ENCODE assay signal across 9 cellular contexts in the genomic region with DNA sequence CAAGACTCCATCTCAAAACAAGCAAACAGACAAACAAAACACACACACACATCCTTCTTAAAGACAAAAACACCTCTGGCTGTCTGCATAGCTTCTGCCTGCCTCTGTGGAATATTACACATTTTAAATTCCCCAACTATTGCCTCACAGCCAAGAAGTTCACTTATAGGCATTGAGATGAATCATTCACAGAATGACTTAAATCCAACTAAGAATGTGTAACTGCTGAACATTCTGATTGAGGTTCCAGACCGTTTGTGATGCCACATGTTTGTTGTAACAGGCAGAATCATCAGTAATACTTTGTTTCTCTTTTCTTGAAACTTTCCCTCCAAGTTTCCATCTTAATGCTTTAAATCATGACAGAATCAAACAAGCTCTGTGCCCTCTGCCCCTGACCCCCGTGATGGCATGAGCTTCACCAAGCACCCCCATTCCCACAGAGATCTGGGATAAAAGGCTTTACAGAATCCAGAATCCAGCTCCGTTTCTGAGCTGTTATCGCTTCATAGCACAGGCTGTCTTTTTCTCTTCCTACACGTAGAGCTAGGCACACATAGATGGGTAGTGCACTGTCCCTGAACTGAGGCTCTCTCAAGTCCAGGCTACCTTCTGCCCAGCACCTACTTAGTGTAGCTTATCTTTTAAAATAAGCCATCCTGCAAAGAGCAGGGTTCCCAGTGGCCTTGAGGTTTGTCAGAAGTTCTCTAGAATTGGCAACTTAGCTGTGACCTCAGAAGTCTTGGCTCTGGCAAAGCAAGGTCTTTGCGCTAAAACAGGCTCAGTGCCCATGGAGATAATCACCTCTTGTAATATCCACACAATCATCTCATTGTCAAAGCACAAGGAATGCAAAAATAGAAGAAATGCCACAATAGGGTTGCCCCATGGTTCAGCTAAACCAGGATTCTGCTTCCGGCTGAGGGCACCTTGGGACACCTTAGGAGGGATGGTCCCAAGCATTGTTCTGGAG. TPM values are rescaled to one million over a fixed set of nuclear protein-coding genes. Genes with fewer than 3 reads are reported as not detected.
DNase-seq lines count a peak whose midpoint lies in the region; ATAC-seq, FAIRE-seq and TF ChIP-seq lines count a peak whose summit lies in the region.
"Had no signal": no experiment of that assay in that cellular context is flagged by ENCODE, and none has a peak within 500 bp of the region (broad histone marks: within the 10 kb centered on the region; RNA-seq: fewer than 3 reads in every experiment).

No MANE protein-coding gene starts in this region.

- H3K27me3 ChIP-seq in SK-N-SH (ENCODE audit: insufficient read depth) (no peaks in the 10 kb centered on the region), skeletal muscle satellite cell (ENCODE audit: control insufficient read depth, insufficient read depth, low read length) (no peaks in the 10 kb centered on the region), endodermal cell (ENCODE audit: control insufficient read depth, insufficient read depth, low read length, poor library complexity, severe bottlenecking) (peaks cover 14% of the 10 kb centered on the region)

- no peak overlapping the region for H3K4me3 Mint-ChIP-seq in endodermal cell
- H3K4me3 Mint-ChIP-seq in activated CD4-positive, alpha-beta memory T cell treated with anti-CD3 and anti-CD28 coated beads, Interleukin-2, amount 10 ng/mL, durations not matched to agents 7 days and 5 days = no peak overlapping the region

- H3K36me3 ChIP-seq in SK-N-SH (replicated peaks in 1 of 2; ENCODE audit: control insufficient read depth in 1 of 2, insufficient read depth in 2 of 2, low read length in 1 of 2) = peaks cover 0 to 2% of the 10 kb centered on the region in 2 experiments
- no peaks in the 10 kb centered on the region for H3K36me3 ChIP-seq in skeletal muscle satellite cell (ENCODE audit: insufficient read depth, low read length)
- H3K36me3 ChIP-seq in endodermal cell (ENCODE audit: control insufficient read depth, insufficient read depth, low read length) = no peaks in the 10 kb centered on the region

- H3K4me3 ChIP-seq in SK-N-SH (ENCODE audit: low read depth in 2 of 2, low read length in 1 of 2) (no peak overlapping the region), fibroblast of villous mesenchyme (ENCODE audit: low read depth, low read length) (no peak overlapping the region), skeletal muscle satellite cell (ENCODE audit: low read length) (peak overlapping the region; percentile 24), endodermal cell (ENCODE audit: low read length) (no peak overlapping the region)

- H3K27ac ChIP-seq in SK-N-SH (ENCODE audit: low read depth in 2 of 2, low read length in 1 of 2) (peak overlapping the region; percentile 100), endodermal cell (ENCODE audit: low read depth, low read length) (no peak overlapping the region)

- ATAC-seq in HG03039 (IDR thresholded peaks at IDR 0.05; ENCODE audit: unreplicated experiment) = no peak

- peaks cover 57% of the 10 kb centered on the region for H3F3A ChIP-seq in SK-N-SH (replicated peaks; ENCODE audit: insufficient read depth)

- DNase-seq in H54 (ENCODE audit: insufficient read length, low spot score) = peak; percentile 43
- no peak for DNase-seq in SK-N-SH
- peak; percentile 96 for DNase-seq in fibroblast of villous mesenchyme (ENCODE audit: low read depth)
- no peak for DNase-seq in GM12892 (ENCODE audit: insufficient read length)
- DNase-seq in endodermal cell = no peak
- no peak for DNase-seq in activated CD4-positive, alpha-beta memory T cell treated with anti-CD3 and anti-CD28 coated beads, Interleukin-2, amount 10 ng/mL, durations not matched to agents 7 days and 5 days
- DNase-seq: NCI-H774 had no signal

- H3K9ac ChIP-seq in SK-N-SH (peak overlapping the region; percentile 62), skeletal muscle satellite cell (ENCODE audit: low read depth, low read length) (peak overlapping the region; percentile 64), endodermal cell (ENCODE audit: extremely low read depth, low read length, poor library complexity, severe bottlenecking) (no peak overlapping the region)

- H4K20me1 ChIP-seq in SK-N-SH (ENCODE audit: insufficient read depth) = no peaks in the 10 kb centered on the region

- no peak overlapping the region for H3K27ac Mint-ChIP-seq in endodermal cell
- H3K27ac Mint-ChIP-seq in activated CD4-positive, alpha-beta memory T cell treated with anti-CD3 and anti-CD28 coated beads, Interleukin-2, amount 10 ng/mL, durations not matched to agents 7 days and 5 days = no peak overlapping the region

- peaks cover 25% of the 10 kb centered on the region for H3K27me3 Mint-ChIP-seq in endodermal cell (ENCODE audit: insufficient read depth)
- H3K27me3 Mint-ChIP-seq in activated CD4-positive, alpha-beta memory T cell treated with anti-CD3 and anti-CD28 coated beads, Interleukin-2, amount 10 ng/mL, durations not matched to agents 7 days and 5 days = peaks cover 9% of the 10 kb centered on the region

- TF ChIP-seq EP300 in SK-N-SH (IDR thresholded peaks at IDR 0.05; ENCODE audit: borderline replicate concordance in 1 of 2, low read depth in 1 of 2, low read length in 1 of 2) = peak in 1 of 2 experiments; percentile 79; a peak in 2 of 4 replicates

- TF ChIP-seq RAD21 in SK-N-SH (IDR thresholded peaks at IDR 0.05; ENCODE audit: low read length) = no peak

- TF ChIP-seq CTCF in SK-N-SH (IDR thresholded peaks at IDR 0.05) (no peak), fibroblast of villous mesenchyme (IDR thresholded peaks at IDR 0.05; ENCODE audit: insufficient read depth, low read depth, low read length) (no peak), endodermal cell (conservative IDR thresholded peaks at IDR 0.05) (no peak)

- TF ChIP-seq POLR2A in H54 (IDR thresholded peaks at IDR 0.05; ENCODE audit: low read depth, low read length) (no peak), GM12892 (IDR thresholded peaks at IDR 0.05; ENCODE audit: low read depth, low read length) (no peak)

- H3K9me3 Mint-ChIP-seq in endodermal cell = no peaks in the 10 kb centered on the region
- no peaks in the 10 kb centered on the region for H3K9me3 Mint-ChIP-seq in activated CD4-positive, alpha-beta memory T cell treated with anti-CD3 and anti-CD28 coated beads, Interleukin-2, amount 10 ng/mL, durations not matched to agents 7 days and 5 days

- H3K36me3 Mint-ChIP-seq in endodermal cell (ENCODE audit: low read depth) = no peaks in the 10 kb centered on the region
- no peaks in the 10 kb centered on the region for H3K36me3 Mint-ChIP-seq in activated CD4-positive, alpha-beta memory T cell treated with anti-CD3 and anti-CD28 coated beads, Interleukin-2, amount 10 ng/mL, durations not matched to agents 7 days and 5 days (ENCODE audit: low read depth)

- H3K4me2 ChIP-seq in SK-N-SH = peak overlapping the region; percentile 79
- peak overlapping the region; percentile 47 for H3K4me2 ChIP-seq in skeletal muscle satellite cell (ENCODE audit: low read length)

- H3K4me1 ChIP-seq in SK-N-SH (ENCODE audit: control insufficient read depth in 1 of 2, insufficient read depth in 2 of 2, low read depth in 1 of 2, low read length in 1 of 2) (peaks cover 61 to 94% of the 10 kb centered on the region in 2 experiments), skeletal muscle satellite cell (ENCODE audit: control insufficient read depth, insufficient read depth, low read length) (peaks cover 61% of the 10 kb centered on the region), endodermal cell (ENCODE audit: control insufficient read depth, insufficient read depth, low read length) (peaks cover 4% of the 10 kb centered on the region)

- 60% methylated on average over 7 of the region's 7 CpGs for WGBS in SK-N-SH (ENCODE audit: low lambda C conversion rate)
- WGBS in endodermal cell (ENCODE audit: insufficient coverage in 1 of 2, insufficient read length in 1 of 2), 2 experiments = 93 to 96% methylated on average over 6 to 7 of the region's 7 CpGs

- H3K9me3 ChIP-seq in SK-N-SH (no peaks in the 10 kb centered on the region), skeletal muscle satellite cell (replicated peaks; ENCODE audit: low read length) (no peaks in the 10 kb centered on the region), endodermal cell (ENCODE audit: control insufficient read depth, low read length) (no peaks in the 10 kb centered on the region)

- POLR2A ChIA-PET in SK-N-SH (lab: Yijun Ruan, JAX) = interaction anchor here (0.7 to 4.3 kb wide), 7 partner anchors 9 to 95 kb away, joined by 3 to 29 read pairs (median 6); a partner anchor contains a TSS
- POLR2A ChIA-PET in activated CD4-positive, alpha-beta memory T cell treated with anti-CD3 and anti-CD28 coated beads, Interleukin-2, amount 10 ng/mL, durations not matched to agents 7 days and 5 days (lab: Charles Lee) = no interaction called here

- no peaks in the 10 kb centered on the region for H3K9me2 ChIP-seq in SK-N-SH

- no peak overlapping the region for H2AFZ ChIP-seq in SK-N-SH (ENCODE audit: low read depth)

- peaks cover 23% of the 10 kb centered on the region for H3K4me1 Mint-ChIP-seq in endodermal cell
- H3K4me1 Mint-ChIP-seq in activated CD4-positive, alpha-beta memory T cell treated with anti-CD3 and anti-CD28 coated beads, Interleukin-2, amount 10 ng/mL, durations not matched to agents 7 days and 5 days = peaks cover 16% of the 10 kb centered on the region

- CTCF ChIA-PET in SK-N-SH (lab: Yijun Ruan, JAX) = interaction anchor here (0.8 to 6.8 kb wide), 10 partner anchors 10 to 37 kb away, joined by 3 to 56 read pairs (median 8); a partner anchor contains a TSS
- CTCF ChIA-PET in activated CD4-positive, alpha-beta memory T cell treated with anti-CD3 and anti-CD28 coated beads, Interleukin-2, amount 10 ng/mL, durations not matched to agents 7 days and 5 days (lab: Charles Lee) = interaction anchor here (1.5 kb wide), 1 partner anchor 11 kb away, joined by 4 read pairs; no protein-coding TSS in a partner anchor

- H3K79me2 ChIP-seq in SK-N-SH (ENCODE audit: insufficient read depth) = peaks cover 84% of the 10 kb centered on the region

- FAIRE-seq in H54 (lab: Jason Lieb, UNC) (peak; percentile 27), GM12892 (lab: Jason Lieb, UNC) (no peak)

TF ChIP-seq in SK-N-SH, 30 proteins besides CTCF, POLR2A, EP300 and RAD21 (continues in another document):
- no peak for TF ChIP-seq NRF1 (IDR thresholded peaks at IDR 0.05; ENCODE audit: low read depth, low read length)
- no peak for TF ChIP-seq SMC3 (IDR thresholded peaks at IDR 0.05; ENCODE audit: low read depth, low read length)

RNA-seq across cellular contexts. Expression of a gene that starts 32.9 kb away (rescaled TPM):
- polyA plus RNA-seq in SK-N-SH (2012; rRNA removed) = 69.2 and 92.2 TPM in 2 replicates
- 66.4 and 74.6 TPM in 2 replicates for polyA plus RNA-seq in SK-N-SH (2012; cell fraction: cytosol; rRNA removed)
- polyA plus RNA-seq in SK-N-SH (2012; cell fraction: nucleus; rRNA removed) = 83.4 and 100 TPM in 2 replicates
- total RNA-seq in fibroblast of villous mesenchyme = 124 and 132 TPM in 2 replicates
- total RNA-seq in skeletal muscle satellite cell (2012; rRNA removed) = 46.3 and 63.6 TPM in 2 replicates
- 0.11 TPM for polyA plus RNA-seq in GM12892 (2012; ENCODE audit: missing spikeins)
- total RNA-seq in endodermal cell = 1 to 10 TPM; 1.2 to 1.9 TPM
- 1.2 TPM for polyA plus RNA-seq in endodermal cell (2013, experiment 1 of 2)
- polyA plus RNA-seq in endodermal cell (2013, experiment 2 of 2) = 1.5 TPM
- total RNA-seq in activated CD4-positive, alpha-beta memory T cell treated with anti-CD3 and anti-CD28 coated beads, Interleukin-2, amount 10 ng/mL, durations not matched to agents 7 days and 5 days = 10 to 100 TPM; 76.3 to 79.0 TPM

Comparison
In these comparisons a context has a peak if more than half of its experiments do, and no peak if none do; other contexts are left out.
1. DNase-seq: peak in H54 (single experiment) and fibroblast of villous mesenchyme (single experiment); none in SK-N-SH (single experiment), GM12892 (single experiment), endodermal cell (single experiment) and activated CD4-positive, alpha-beta memory T cell treated with anti-CD3 and anti-CD28 coated beads, Interleukin-2, amount 10 ng/mL, durations not matched to agents 7 days and 5 days (single experiment).
2. RNA of a gene that starts 32.9 kb away (total RNA-seq): 124 to 132 TPM in fibroblast of villous mesenchyme and 76.3 to 79.0 TPM in activated CD4-positive, alpha-beta memory T cell treated with anti-CD3 and anti-CD28 coated beads, Interleukin-2, amount 10 ng/mL, durations not matched to agents 7 days and 5 days; 1.2 to 1.9 TPM in endodermal cell; every median in the first group is over 10 times any median in the second.